Comparison of ENCODE assay signal across 27 cellular contexts in genomic region chr4:135575041-135575440, GRCh38.
"Had no signal": no experiment of that assay in that cellular context is flagged by ENCODE, and none has a peak within 500 bp of the region (broad histone marks: within the 10 kb centered on the region; RNA-seq: fewer than 3 reads in every experiment).

No MANE protein-coding gene starts in this region.

- H3K4me3 ChIP-seq: stomach, suprapubic skin, testis, thoracic aorta, thyroid gland, tibial artery, tibial nerve, transverse colon, upper lobe of left lung, upper lobe of right lung, uterus, vagina had no signal

- ATAC-seq: stimulated activated effector memory CD8-positive, alpha-beta T cell treated with anti-CD3 and anti-CD28 coated beads, Interleukin-12 subunit alpha, Interleukin-12 subunit beta, amount 100 ng/mL, for 72 hours; stimulated activated memory B cell treated with anti-CD40 and anti-IgM and Interleukin-4, amounts not matched to agents 10 μg/mL and 1 μg/mL and 100 μg/mL, for 72 hours; stimulated activated naive B cell treated with anti-CD40 and anti-IgM and Interleukin-4, amounts not matched to agents 10 μg/mL and 1 μg/mL and 100 μg/mL, for 72 hours; stimulated activated naive CD8-positive, alpha-beta T cell treated with anti-CD3 and anti-CD28 coated beads, Interleukin-15, amount 100 ng/mL, for 72 hours; stimulated activated naive CD8-positive, alpha-beta T cell treated with anti-CD3 and anti-CD28 coated beads, Interleukin-15, Interleukin-2, amounts not matched to agents 100 U/mL and 50 U/mL, for 24 hours; upper lobe of right lung had no signal

- H3K27me3 ChIP-seq: stomach, suprapubic skin, testis, thyroid gland, tibial artery, tibial nerve, transverse colon, upper lobe of left lung, upper lobe of right lung, uterus, vagina had no signal

- H3K9me3 ChIP-seq: suprapubic skin, testis, thoracic aorta, thyroid gland, tibial artery, transverse colon, upper lobe of left lung, upper lobe of right lung, uterus, vagina had no signal

- H3K36me3 ChIP-seq: stomach, suprapubic skin, thoracic aorta, thyroid gland, tibial artery, tibial nerve, transverse colon, upper lobe of left lung, upper lobe of right lung, uterus, vagina had no signal

- H3K27ac ChIP-seq: stomach, suprapubic skin, testis, thoracic aorta, thyroid gland, tibial artery, tibial nerve, transverse colon, upper lobe of left lung, upper lobe of right lung, uterus, vagina had no signal

- FAIRE-seq: urothelium cell line had no signal

- H3K4me1 ChIP-seq: stomach, suprapubic skin, testis, thyroid gland, tibial nerve, transverse colon, upper lobe of left lung, upper lobe of right lung, uterus, vagina had no signal

- DNase-seq: stimulated activated CD4-positive, alpha-beta T cell treated with anti-CD3 and anti-CD28 coated beads, Interleukin-2, amount 100 ng/mL, for 48 hours; stimulated activated CD4-positive, alpha-beta T cell treated with anti-CD3 and anti-CD28 coated beads, Interleukin-4, amount 100 ng/mL, for 1 hour; stimulated activated CD4-positive, alpha-beta T cell treated with anti-CD3 and anti-CD28 coated beads, Interleukin-4, amount 100 ng/mL, for 24 hours; stimulated activated CD4-positive, alpha-beta T cell treated with anti-CD3 and anti-CD28 coated beads, Interleukin-4, amount 100 ng/mL, for 4 hours; stimulated activated CD8-positive, alpha-beta memory T cell treated with anti-CD3 and anti-CD28 coated beads, Interleukin-4, amount 100 ng/mL, for 48 hours; stimulated activated naive B cell treated with anti-CD40 and anti-IgM and Interleukin-4, amounts not matched to agents 10 μg/mL and 1 μg/mL and 100 μg/mL, for 72 hours; stimulated activated naive CD4-positive, alpha-beta T cell; stimulated activated naive CD4-positive, alpha-beta T cell treated with Interleukin-2 at 50 U/mL for 16 hours; stimulated activated naive CD8-positive, alpha-beta T cell treated with anti-CD3 and anti-CD28 coated beads, Interleukin-15, amount 100 ng/mL, for 72 hours; stimulated activated naive CD8-positive, alpha-beta T cell treated with anti-CD3 and anti-CD28 coated beads, Interleukin-15, Interleukin-2, amounts not matched to agents 100 U/mL and 50 U/mL, for 24 hours; stomach; substantia nigra; testis; thyroid gland; tibial artery; transverse colon; trophoblast cell; upper lobe of left lung; upper lobe of right lung; uterus had no signal
